In the genomic region with DNA sequence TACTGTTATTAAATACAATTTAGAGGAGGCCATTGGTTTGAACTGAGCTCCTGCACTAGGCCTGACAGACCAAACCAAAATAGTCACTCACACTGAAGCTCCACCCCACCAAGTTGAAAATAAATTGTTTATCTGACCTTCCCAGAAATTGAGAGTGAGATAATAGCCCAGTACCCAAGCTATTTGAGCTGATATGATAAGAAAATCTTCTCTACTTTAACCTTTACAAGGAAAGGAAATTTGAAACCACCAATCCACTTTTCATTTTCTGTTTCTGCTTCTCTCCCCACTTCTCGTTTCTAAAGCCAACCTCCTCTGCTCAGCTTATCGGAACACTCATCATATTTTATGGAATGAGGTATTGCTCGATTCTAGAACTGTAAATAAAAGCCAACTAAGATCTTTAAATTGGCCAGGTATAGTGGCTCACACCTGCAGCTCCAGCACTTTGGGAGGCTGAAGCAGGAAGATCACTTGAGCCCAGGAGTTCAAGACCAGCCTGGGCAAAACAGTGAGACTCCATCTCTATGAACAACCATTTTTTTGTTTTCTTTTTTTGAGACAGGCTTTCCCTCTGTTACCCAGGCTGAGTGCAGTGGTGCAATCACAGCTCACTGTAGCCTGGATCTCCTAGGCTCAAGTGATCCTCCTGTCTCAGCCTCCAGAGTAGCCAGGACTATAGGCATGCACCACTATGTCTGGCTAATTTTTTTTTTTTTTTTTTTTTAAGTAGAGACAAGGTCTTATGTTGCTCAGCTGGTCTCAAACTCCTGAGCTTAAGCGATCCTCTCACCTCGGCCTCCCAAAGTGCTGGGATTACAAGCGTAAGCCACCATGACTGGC, we compare ENCODE assay signal across 1 cellular context.
TF ChIP-seq lines count a peak whose summit lies in the region.

No MANE protein-coding gene starts in this region.

TF ChIP-seq in K562, 482 proteins besides CTCF, POLR2A, EP300 and RAD21 (continued from another document and continues in another):
- TF ChIP-seq, protein P1, sequence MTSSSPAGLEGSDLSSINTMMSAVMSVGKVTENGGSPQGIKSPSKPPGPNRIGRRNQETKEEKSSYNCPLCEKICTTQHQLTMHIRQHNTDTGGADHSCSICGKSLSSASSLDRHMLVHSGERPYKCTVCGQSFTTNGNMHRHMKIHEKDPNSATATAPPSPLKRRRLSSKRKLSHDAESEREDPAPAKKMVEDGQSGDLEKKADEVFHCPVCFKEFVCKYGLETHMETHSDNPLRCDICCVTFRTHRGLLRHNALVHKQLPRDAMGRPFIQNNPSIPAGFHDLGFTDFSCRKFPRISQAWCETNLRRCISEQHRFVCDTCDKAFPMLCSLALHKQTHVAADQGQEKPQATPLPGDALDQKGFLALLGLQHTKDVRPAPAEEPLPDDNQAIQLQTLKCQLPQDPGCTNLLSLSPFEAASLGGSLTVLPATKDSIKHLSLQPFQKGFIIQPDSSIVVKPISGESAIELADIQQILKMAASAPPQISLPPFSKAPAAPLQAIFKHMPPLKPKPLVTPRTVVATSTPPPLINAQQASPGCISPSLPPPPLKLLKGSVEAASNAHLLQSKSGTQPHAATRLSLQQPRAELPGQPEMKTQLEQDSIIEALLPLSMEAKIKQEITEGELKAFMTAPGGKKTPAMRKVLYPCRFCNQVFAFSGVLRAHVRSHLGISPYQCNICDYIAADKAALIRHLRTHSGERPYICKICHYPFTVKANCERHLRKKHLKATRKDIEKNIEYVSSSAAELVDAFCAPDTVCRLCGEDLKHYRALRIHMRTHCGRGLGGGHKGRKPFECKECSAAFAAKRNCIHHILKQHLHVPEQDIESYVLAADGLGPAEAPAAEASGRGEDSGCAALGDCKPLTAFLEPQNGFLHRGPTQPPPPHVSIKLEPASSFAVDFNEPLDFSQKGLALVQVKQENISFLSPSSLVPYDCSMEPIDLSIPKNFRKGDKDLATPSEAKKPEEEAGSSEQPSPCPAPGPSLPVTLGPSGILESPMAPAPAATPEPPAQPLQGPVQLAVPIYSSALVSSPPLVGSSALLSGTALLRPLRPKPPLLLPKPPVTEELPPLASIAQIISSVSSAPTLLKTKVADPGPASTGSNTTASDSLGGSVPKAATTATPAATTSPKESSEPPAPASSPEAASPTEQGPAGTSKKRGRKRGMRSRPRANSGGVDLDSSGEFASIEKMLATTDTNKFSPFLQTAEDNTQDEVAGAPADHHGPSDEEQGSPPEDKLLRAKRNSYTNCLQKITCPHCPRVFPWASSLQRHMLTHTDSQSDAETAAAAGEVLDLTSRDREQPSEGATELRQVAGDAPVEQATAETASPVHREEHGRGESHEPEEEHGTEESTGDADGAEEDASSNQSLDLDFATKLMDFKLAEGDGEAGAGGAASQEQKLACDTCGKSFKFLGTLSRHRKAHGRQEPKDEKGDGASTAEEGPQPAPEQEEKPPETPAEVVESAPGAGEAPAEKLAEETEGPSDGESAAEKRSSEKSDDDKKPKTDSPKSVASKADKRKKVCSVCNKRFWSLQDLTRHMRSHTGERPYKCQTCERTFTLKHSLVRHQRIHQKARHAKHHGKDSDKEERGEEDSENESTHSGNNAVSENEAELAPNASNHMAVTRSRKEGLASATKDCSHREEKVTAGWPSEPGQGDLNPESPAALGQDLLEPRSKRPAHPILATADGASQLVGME (CRISPR knock-in tag; IDR thresholded peaks at IDR 0.05) = no peak
- TF ChIP-seq BRCA1 (IDR thresholded peaks at IDR 0.05) (no peak), BRCA1 (CRISPR knock-in tag; IDR thresholded peaks at IDR 0.05) (no peak), CBX3 (IDR thresholded peaks at IDR 0.05; ENCODE audit: borderline replicate concordance in 1 of 2, low read length in 2 of 2) (no peak), GTF2F1 (IDR thresholded peaks at IDR 0.05; ENCODE audit: low read depth, low read length) (no peak), ZNF41 (CRISPR knock-in tag; conservative IDR thresholded peaks at IDR 0.05) (no peak), NR1H2 (CRISPR knock-in tag; IDR thresholded peaks at IDR 0.05) (no peak), ZNF124 (CRISPR knock-in tag; IDR thresholded peaks at IDR 0.05) (no peak), PHTF2 (CRISPR knock-in tag; IDR thresholded peaks at IDR 0.05) (no peak), SUPT5H (IDR thresholded peaks at IDR 0.05) (no peak), ZNF785 (CRISPR knock-in tag; IDR thresholded peaks at IDR 0.05) (no peak), ZNF354B (CRISPR knock-in tag; IDR thresholded peaks at IDR 0.05) (no peak), CBX5 (IDR thresholded peaks at IDR 0.05; ENCODE audit: borderline replicate concordance, low read depth) (no peak), ZNF282 (CRISPR knock-in tag; IDR thresholded peaks at IDR 0.05) (no peak), HDAC1 (IDR thresholded peaks at IDR 0.05) (peak in 1 of 2 experiments; percentile 37; a peak in 1 of 4 replicates), ZNF133 (CRISPR knock-in tag; IDR thresholded peaks at IDR 0.05) (no peak), HMG20B (CRISPR knock-in tag; IDR thresholded peaks at IDR 0.05) (no peak), ZC3H4 (CRISPR knock-in tag; IDR thresholded peaks at IDR 0.05; ENCODE audit: borderline replicate concordance) (no peak), WHSC1 (IDR thresholded peaks at IDR 0.05; ENCODE audit: low read length) (no peak), SMARCA4 (IDR thresholded peaks at IDR 0.05) (peak; percentile 91), NR2C2 (CRISPR knock-in tag; IDR thresholded peaks at IDR 0.05) (no peak), NR2C2 (tag; IDR thresholded peaks at IDR 0.05) (no peak), ZNF274 (IDR thresholded peaks at IDR 0.05; ENCODE audit: borderline replicate concordance, low read depth, low read length) (no peak), E2F3 (CRISPR knock-in tag; IDR thresholded peaks at IDR 0.05) (no peak), PHF21A (IDR thresholded peaks at IDR 0.05; ENCODE audit: borderline replicate concordance, low read depth) (no peak), ILK (tag; IDR thresholded peaks at IDR 0.05; ENCODE audit: borderline replicate concordance, low read depth) (no peak), TCF7 (IDR thresholded peaks at IDR 0.05; ENCODE audit: borderline replicate concordance) (no peak), NR2F6 (CRISPR knock-in tag; IDR thresholded peaks at IDR 0.05) (no peak), ZNF696 (CRISPR knock-in tag; conservative IDR thresholded peaks at IDR 0.05) (no peak), KLF1 (tag; IDR thresholded peaks at IDR 0.05) (no peak), BHLHE40 (IDR thresholded peaks at IDR 0.05; ENCODE audit: low read length) (0 out of 2 replicates have a peak, but pooled peaks have one; percentile 8), ZNF232 (CRISPR knock-in tag; IDR thresholded peaks at IDR 0.05) (no peak), ZNF589 (CRISPR knock-in tag; IDR thresholded peaks at IDR 0.05; ENCODE audit: low read depth) (no peak), ELF1 (tag; IDR thresholded peaks at IDR 0.05) (no peak), ZFP30 (CRISPR knock-in tag; IDR thresholded peaks at IDR 0.05; ENCODE audit: borderline replicate concordance) (no peak)
- TF ChIP-seq, protein P2, sequence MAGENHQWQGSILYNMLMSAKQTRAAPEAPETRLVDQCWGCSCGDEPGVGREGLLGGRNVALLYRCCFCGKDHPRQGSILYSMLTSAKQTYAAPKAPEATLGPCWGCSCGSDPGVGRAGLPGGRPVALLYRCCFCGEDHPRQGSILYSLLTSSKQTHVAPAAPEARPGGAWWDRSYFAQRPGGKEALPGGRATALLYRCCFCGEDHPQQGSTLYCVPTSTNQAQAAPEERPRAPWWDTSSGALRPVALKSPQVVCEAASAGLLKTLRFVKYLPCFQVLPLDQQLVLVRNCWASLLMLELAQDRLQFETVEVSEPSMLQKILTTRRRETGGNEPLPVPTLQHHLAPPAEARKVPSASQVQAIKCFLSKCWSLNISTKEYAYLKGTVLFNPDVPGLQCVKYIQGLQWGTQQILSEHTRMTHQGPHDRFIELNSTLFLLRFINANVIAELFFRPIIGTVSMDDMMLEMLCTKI (IDR thresholded peaks at IDR 0.05; ENCODE audit: partially characterized antibody) = no peak
- TF ChIP-seq, protein P3, sequence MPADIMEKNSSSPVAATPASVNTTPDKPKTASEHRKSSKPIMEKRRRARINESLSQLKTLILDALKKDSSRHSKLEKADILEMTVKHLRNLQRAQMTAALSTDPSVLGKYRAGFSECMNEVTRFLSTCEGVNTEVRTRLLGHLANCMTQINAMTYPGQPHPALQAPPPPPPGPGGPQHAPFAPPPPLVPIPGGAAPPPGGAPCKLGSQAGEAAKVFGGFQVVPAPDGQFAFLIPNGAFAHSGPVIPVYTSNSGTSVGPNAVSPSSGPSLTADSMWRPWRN (IDR thresholded peaks at IDR 0.05; ENCODE audit: low read depth) = peak; percentile 75
- TF ChIP-seq, protein P4, sequence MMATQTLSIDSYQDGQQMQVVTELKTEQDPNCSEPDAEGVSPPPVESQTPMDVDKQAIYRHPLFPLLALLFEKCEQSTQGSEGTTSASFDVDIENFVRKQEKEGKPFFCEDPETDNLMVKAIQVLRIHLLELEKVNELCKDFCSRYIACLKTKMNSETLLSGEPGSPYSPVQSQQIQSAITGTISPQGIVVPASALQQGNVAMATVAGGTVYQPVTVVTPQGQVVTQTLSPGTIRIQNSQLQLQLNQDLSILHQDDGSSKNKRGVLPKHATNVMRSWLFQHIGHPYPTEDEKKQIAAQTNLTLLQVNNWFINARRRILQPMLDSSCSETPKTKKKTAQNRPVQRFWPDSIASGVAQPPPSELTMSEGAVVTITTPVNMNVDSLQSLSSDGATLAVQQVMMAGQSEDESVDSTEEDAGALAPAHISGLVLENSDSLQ (IDR thresholded peaks at IDR 0.05) = peak; percentile 78
- TF ChIP-seq, protein P5, sequence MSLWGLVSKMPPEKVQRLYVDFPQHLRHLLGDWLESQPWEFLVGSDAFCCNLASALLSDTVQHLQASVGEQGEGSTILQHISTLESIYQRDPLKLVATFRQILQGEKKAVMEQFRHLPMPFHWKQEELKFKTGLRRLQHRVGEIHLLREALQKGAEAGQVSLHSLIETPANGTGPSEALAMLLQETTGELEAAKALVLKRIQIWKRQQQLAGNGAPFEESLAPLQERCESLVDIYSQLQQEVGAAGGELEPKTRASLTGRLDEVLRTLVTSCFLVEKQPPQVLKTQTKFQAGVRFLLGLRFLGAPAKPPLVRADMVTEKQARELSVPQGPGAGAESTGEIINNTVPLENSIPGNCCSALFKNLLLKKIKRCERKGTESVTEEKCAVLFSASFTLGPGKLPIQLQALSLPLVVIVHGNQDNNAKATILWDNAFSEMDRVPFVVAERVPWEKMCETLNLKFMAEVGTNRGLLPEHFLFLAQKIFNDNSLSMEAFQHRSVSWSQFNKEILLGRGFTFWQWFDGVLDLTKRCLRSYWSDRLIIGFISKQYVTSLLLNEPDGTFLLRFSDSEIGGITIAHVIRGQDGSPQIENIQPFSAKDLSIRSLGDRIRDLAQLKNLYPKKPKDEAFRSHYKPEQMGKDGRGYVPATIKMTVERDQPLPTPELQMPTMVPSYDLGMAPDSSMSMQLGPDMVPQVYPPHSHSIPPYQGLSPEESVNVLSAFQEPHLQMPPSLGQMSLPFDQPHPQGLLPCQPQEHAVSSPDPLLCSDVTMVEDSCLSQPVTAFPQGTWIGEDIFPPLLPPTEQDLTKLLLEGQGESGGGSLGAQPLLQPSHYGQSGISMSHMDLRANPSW (CRISPR knock-in tag; IDR thresholded peaks at IDR 0.05) = no peak
- TF ChIP-seq, protein P6, sequence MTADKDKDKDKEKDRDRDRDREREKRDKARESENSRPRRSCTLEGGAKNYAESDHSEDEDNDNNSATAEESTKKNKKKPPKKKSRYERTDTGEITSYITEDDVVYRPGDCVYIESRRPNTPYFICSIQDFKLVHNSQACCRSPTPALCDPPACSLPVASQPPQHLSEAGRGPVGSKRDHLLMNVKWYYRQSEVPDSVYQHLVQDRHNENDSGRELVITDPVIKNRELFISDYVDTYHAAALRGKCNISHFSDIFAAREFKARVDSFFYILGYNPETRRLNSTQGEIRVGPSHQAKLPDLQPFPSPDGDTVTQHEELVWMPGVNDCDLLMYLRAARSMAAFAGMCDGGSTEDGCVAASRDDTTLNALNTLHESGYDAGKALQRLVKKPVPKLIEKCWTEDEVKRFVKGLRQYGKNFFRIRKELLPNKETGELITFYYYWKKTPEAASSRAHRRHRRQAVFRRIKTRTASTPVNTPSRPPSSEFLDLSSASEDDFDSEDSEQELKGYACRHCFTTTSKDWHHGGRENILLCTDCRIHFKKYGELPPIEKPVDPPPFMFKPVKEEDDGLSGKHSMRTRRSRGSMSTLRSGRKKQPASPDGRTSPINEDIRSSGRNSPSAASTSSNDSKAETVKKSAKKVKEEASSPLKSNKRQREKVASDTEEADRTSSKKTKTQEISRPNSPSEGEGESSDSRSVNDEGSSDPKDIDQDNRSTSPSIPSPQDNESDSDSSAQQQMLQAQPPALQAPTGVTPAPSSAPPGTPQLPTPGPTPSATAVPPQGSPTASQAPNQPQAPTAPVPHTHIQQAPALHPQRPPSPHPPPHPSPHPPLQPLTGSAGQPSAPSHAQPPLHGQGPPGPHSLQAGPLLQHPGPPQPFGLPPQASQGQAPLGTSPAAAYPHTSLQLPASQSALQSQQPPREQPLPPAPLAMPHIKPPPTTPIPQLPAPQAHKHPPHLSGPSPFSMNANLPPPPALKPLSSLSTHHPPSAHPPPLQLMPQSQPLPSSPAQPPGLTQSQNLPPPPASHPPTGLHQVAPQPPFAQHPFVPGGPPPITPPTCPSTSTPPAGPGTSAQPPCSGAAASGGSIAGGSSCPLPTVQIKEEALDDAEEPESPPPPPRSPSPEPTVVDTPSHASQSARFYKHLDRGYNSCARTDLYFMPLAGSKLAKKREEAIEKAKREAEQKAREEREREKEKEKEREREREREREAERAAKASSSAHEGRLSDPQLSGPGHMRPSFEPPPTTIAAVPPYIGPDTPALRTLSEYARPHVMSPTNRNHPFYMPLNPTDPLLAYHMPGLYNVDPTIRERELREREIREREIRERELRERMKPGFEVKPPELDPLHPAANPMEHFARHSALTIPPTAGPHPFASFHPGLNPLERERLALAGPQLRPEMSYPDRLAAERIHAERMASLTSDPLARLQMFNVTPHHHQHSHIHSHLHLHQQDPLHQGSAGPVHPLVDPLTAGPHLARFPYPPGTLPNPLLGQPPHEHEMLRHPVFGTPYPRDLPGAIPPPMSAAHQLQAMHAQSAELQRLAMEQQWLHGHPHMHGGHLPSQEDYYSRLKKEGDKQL (CRISPR knock-in tag; IDR thresholded peaks at IDR 0.05; ENCODE audit: borderline replicate concordance) = no peak
- TF ChIP-seq, protein P7, sequence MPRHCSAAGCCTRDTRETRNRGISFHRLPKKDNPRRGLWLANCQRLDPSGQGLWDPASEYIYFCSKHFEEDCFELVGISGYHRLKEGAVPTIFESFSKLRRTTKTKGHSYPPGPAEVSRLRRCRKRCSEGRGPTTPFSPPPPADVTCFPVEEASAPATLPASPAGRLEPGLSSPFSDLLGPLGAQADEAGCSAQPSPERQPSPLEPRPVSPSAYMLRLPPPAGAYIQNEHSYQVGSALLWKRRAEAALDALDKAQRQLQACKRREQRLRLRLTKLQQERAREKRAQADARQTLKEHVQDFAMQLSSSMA (CRISPR knock-in tag; IDR thresholded peaks at IDR 0.05) = no peak
